In genomic region chr5:110048508-110048907, GRCh38 we compare ENCODE assay signal across 25 cellular contexts.
"Had no signal": no experiment of that assay in that cellular context is flagged by ENCODE, and none has a peak within 500 bp of the region (broad histone marks: within the 10 kb centered on the region; RNA-seq: fewer than 3 reads in every experiment).

No MANE protein-coding gene starts in this region.

- H3K4me3 Mint-ChIP-seq: activated CD8-positive, alpha-beta T cell treated with anti-CD3 and anti-CD28 coated beads for 36 hours; activated naive CD8-positive, alpha-beta T cell; natural killer cell had no signal

- H3K27ac Mint-ChIP-seq: activated CD8-positive, alpha-beta T cell treated with anti-CD3 and anti-CD28 coated beads for 36 hours; activated naive CD8-positive, alpha-beta T cell; natural killer cell had no signal

- DNase-seq: activated CD4-positive, alpha-beta T cell treated with anti-CD3 and anti-CD28 coated beads for 48 hours; activated CD8-positive, alpha-beta memory T cell treated with anti-CD3 and anti-CD28 coated beads, Interleukin-2, amount 50 U/mL, for 4 hours; activated CD8-positive, alpha-beta T cell treated with anti-CD3 and anti-CD28 coated beads for 36 hours; activated effector memory CD4-positive, alpha-beta T cell treated with anti-CD3 and anti-CD28 coated beads, Interleukin-2, amount 50 U/mL, for 16 hours; activated T-cell treated with anti-CD3 and anti-CD28 coated beads, Interleukin-2, amount 50 U/mL, for 48 hours; amygdala; body of pancreas; caudate nucleus; colonic mucosa; kidney glomerular epithelial cell; mesenchymal stem cell; natural killer cell; nucleus accumbens; posterior cingulate gyrus; stimulated activated CD4-positive, alpha-beta T cell treated with anti-CD3 and anti-CD28 coated beads, Interleukin-15, amount 100 ng/mL, for 24 hours; stimulated activated CD4-positive, alpha-beta T cell treated with anti-CD3 and anti-CD28 coated beads, Interleukin-4, amount 100 ng/mL, for 4 hours; stimulated activated CD8-positive, alpha-beta memory T cell treated with anti-CD3 and anti-CD28 coated beads, Interleukin-4, amount 100 ng/mL, for 48 hours; stimulated activated naive CD8-positive, alpha-beta T cell treated with anti-CD3 and anti-CD28 coated beads, Interleukin-15, Interleukin-2, amounts not matched to agents 100 U/mL and 50 U/mL, for 24 hours; T-helper 1 cell; T1000 had no signal

- H3K4me1 ChIP-seq: body of pancreas, colonic mucosa, right atrium auricular region had no signal

- H3K27ac ChIP-seq: body of pancreas, colonic mucosa, hepatocyte, right atrium auricular region, skin epidermis had no signal

- ATAC-seq: activated CD8-positive, alpha-beta T cell treated with anti-CD3 and anti-CD28 coated beads for 36 hours; body of pancreas; esophagus mucosa; natural killer cell; stimulated activated naive CD8-positive, alpha-beta T cell treated with anti-CD3 and anti-CD28 coated beads, Interleukin-15, Interleukin-2, amounts not matched to agents 100 U/mL and 50 U/mL, for 24 hours had no signal

- H3K4me3 ChIP-seq: body of pancreas, colonic mucosa, hepatocyte, right atrium auricular region, skin epidermis had no signal

- H3K27me3 Mint-ChIP-seq: activated CD8-positive, alpha-beta T cell treated with anti-CD3 and anti-CD28 coated beads for 36 hours; activated naive CD8-positive, alpha-beta T cell had no signal

- H3K27me3 ChIP-seq: body of pancreas, colonic mucosa, hepatocyte, right atrium auricular region had no signal

- H3K9me3 ChIP-seq: body of pancreas, colonic mucosa, right atrium auricular region had no signal

- H3K36me3 ChIP-seq: colonic mucosa, right atrium auricular region had no signal
